In genomic region chr7:142636751-142637150, GRCh38 we compare ENCODE assay signal across 10 cellular contexts.
DNase-seq lines count a peak whose midpoint lies in the region; ATAC-seq lines count a peak whose summit lies in the region.
"Had no signal": no experiment of that assay in that cellular context is flagged by ENCODE, and none has a peak within 500 bp of the region (broad histone marks: within the 10 kb centered on the region; RNA-seq: fewer than 3 reads in every experiment).

No MANE protein-coding gene starts in this region.

- ATAC-seq in activated naive CD8-positive, alpha-beta T cell treated with anti-CD3 and anti-CD28 coated beads, Interleukin-2, amount 10 ng/mL, durations not matched to agents 7 days and 5 days (ENCODE audit: low read depth), result peak; percentile 61
- ATAC-seq in HG03139 (IDR thresholded peaks at IDR 0.05; ENCODE audit: unreplicated experiment) (no peak), GM19397 (IDR thresholded peaks at IDR 0.05; ENCODE audit: unreplicated experiment) (no peak)

- H3K27me3 Mint-ChIP-seq in activated CD4-positive, alpha-beta memory T cell treated with anti-CD3 and anti-CD28 coated beads for 36 hours, result no peaks in the 10 kb centered on the region
- H3K27me3 Mint-ChIP-seq in activated naive CD8-positive, alpha-beta T cell treated with anti-CD3 and anti-CD28 coated beads, Interleukin-2, amount 10 ng/mL, durations not matched to agents 7 days and 5 days, result peaks cover 6% of the 10 kb centered on the region

- CTCF ChIA-PET in activated CD4-positive, alpha-beta memory T cell treated with anti-CD3 and anti-CD28 coated beads for 36 hours (lab: Charles Lee), result interaction anchor here (0.8 to 4.2 kb wide), 7 partner anchors 9 to 579 kb away, joined by 3 to 37 read pairs (median 5); no protein-coding TSS in a partner anchor

- peaks cover 6% of the 10 kb centered on the region for H3K4me1 Mint-ChIP-seq in activated CD4-positive, alpha-beta memory T cell treated with anti-CD3 and anti-CD28 coated beads for 36 hours (ENCODE audit: low read depth)
- peaks cover 13% of the 10 kb centered on the region for H3K4me1 Mint-ChIP-seq in activated naive CD8-positive, alpha-beta T cell treated with anti-CD3 and anti-CD28 coated beads, Interleukin-2, amount 10 ng/mL, durations not matched to agents 7 days and 5 days

- H3K36me3 Mint-ChIP-seq in activated CD4-positive, alpha-beta memory T cell treated with anti-CD3 and anti-CD28 coated beads for 36 hours, result no peaks in the 10 kb centered on the region
- no peaks in the 10 kb centered on the region for H3K36me3 Mint-ChIP-seq in activated naive CD8-positive, alpha-beta T cell treated with anti-CD3 and anti-CD28 coated beads, Interleukin-2, amount 10 ng/mL, durations not matched to agents 7 days and 5 days

- peak overlapping the region; percentile 95 for H3K27ac Mint-ChIP-seq in activated CD4-positive, alpha-beta memory T cell treated with anti-CD3 and anti-CD28 coated beads for 36 hours
- H3K27ac Mint-ChIP-seq in activated naive CD8-positive, alpha-beta T cell treated with anti-CD3 and anti-CD28 coated beads, Interleukin-2, amount 10 ng/mL, durations not matched to agents 7 days and 5 days, result peak overlapping the region; percentile 99
- H3K27ac Mint-ChIP-seq: HFFc6 had no signal

- POLR2A ChIA-PET in activated CD4-positive, alpha-beta memory T cell treated with anti-CD3 and anti-CD28 coated beads for 36 hours (lab: Charles Lee), result interaction anchor here (0.9 to 2.8 kb wide), 7 partner anchors 9 to 175 kb away, joined by 3 to 26 read pairs (median 6); no protein-coding TSS in a partner anchor
- POLR2A ChIA-PET in activated naive CD8-positive, alpha-beta T cell treated with anti-CD3 and anti-CD28 coated beads, Interleukin-2, amount 10 ng/mL, durations not matched to agents 7 days and 5 days (lab: Charles Lee), result interaction anchor here (0.8 to 1.8 kb wide), 12 partner anchors 55 to 223 kb away, joined by 3 to 16 read pairs (median 4); partner anchors contain the start of gene EPHB6

- DNase-seq in T-helper 1 cell (peak in 3 of 5 donors; percentile 15 to 42 (median 22)), NCI-H345 (lab: John Stamatoyannopoulos, UW) (no peak)
- peak; percentile 61 for DNase-seq in activated CD4-positive, alpha-beta memory T cell treated with anti-CD3 and anti-CD28 coated beads for 36 hours
- no peak for DNase-seq in activated naive CD8-positive, alpha-beta T cell treated with anti-CD3 and anti-CD28 coated beads, Interleukin-2, amount 10 ng/mL, durations not matched to agents 7 days and 5 days
- DNase-seq in stimulated activated CD4-positive, alpha-beta T cell treated with anti-CD3 and anti-CD28 coated beads, TNF-alpha, amount 100 ng/mL, for 4 hours (ENCODE audit: low read depth in 3 of 3), result peak in 2 of 3 experiments; percentile 9 to 26
- DNase-seq: HFFc6, midbrain, NCI-H1436 had no signal

- H3K9me3 Mint-ChIP-seq in activated CD4-positive, alpha-beta memory T cell treated with anti-CD3 and anti-CD28 coated beads for 36 hours, result no peaks in the 10 kb centered on the region
- H3K9me3 Mint-ChIP-seq in activated naive CD8-positive, alpha-beta T cell treated with anti-CD3 and anti-CD28 coated beads, Interleukin-2, amount 10 ng/mL, durations not matched to agents 7 days and 5 days, result no peaks in the 10 kb centered on the region
- H3K9me3 Mint-ChIP-seq: HFFc6 had no signal

- H3K4me3 Mint-ChIP-seq in activated CD4-positive, alpha-beta memory T cell treated with anti-CD3 and anti-CD28 coated beads for 36 hours, result peak overlapping the region; percentile 85
- H3K4me3 Mint-ChIP-seq in activated naive CD8-positive, alpha-beta T cell treated with anti-CD3 and anti-CD28 coated beads, Interleukin-2, amount 10 ng/mL, durations not matched to agents 7 days and 5 days, result peak overlapping the region; percentile 94
- H3K4me3 Mint-ChIP-seq: HFFc6 had no signal

- intact Hi-C loops in activated CD4-positive, alpha-beta memory T cell treated with anti-CD3 and anti-CD28 coated beads for 36 hours (cut with micrococcal nuclease), result loop anchor here (2.0 to 10.0 kb wide), 3 partner anchors 76 to 578 kb away; no protein-coding TSS in a partner anchor

Comparison
In these comparisons a context has a peak if more than half of its experiments do, and no peak if none do; other contexts are left out.
1. DNase-seq: peak in T-helper 1 cell (3 of 5), activated CD4-positive, alpha-beta memory T cell treated with anti-CD3 and anti-CD28 coated beads for 36 hours (single experiment) and stimulated activated CD4-positive, alpha-beta T cell treated with anti-CD3 and anti-CD28 coated beads, TNF-alpha, amount 100 ng/mL, for 4 hours (2 of 3); none in activated naive CD8-positive, alpha-beta T cell treated with anti-CD3 and anti-CD28 coated beads, Interleukin-2, amount 10 ng/mL, durations not matched to agents 7 days and 5 days (single experiment) and NCI-H345 (single experiment).